8 cellular contexts compared by ENCODE assay signal in the genomic region with DNA sequence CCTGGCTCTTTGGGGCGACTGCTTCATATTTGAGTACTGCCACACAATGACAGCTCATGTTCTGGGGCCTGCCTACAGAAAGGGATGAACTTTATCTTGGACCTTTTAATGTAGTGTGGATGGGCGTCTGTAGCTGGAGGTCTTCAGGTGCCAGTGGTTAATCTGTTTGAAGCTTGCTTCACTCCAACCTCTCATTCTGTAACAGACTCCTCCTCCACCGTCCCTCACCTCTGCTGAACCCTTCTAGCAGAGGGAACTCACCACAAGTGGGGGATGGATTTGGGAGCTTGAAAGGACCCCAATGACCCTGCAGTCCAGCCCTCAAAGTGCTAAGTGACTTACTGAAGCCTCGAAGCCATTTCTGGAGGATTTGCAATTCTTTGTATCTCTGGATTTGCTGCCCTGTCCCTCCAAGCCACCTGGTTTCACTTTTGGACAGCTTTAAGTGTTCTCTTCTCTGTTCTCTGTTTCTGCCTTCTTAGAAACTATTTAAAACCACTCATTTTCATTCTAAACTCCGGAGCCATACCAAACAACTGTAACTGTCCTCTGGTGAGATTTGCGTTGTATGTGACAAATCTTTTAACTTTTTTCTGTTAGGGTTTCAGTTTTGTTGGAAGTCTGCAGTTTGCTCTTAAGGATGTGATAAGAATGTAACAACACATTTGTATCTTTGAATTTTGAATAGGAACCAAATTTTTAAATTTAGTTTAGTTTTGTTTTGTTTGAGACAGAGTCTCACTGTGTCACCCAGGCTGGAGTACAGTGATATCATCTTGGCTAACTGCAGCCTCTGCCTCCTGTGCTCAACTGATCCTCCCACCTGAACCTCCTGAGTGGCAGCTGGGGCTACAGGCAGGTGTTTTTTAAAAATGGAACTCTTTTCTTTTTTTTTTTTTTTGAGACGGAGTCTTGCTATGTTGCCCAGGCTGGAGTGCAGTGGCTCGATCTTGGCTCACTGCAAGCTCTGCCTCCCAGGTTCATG.
DNase-seq lines count a peak whose midpoint lies in the region; ATAC-seq lines count a peak whose summit lies in the region.

No MANE protein-coding gene starts in this region.

- no peak for DNase-seq in activated naive CD4-positive, alpha-beta T cell treated with anti-CD3 and anti-CD28 coated beads, Interleukin-2, amount 50 U/mL, for 16 hours
- DNase-seq in OCI-M1 (lab: John Stamatoyannopoulos, UW), result peak; percentile 57
- DNase-seq in stimulated activated naive B cell treated with anti-CD40 and anti-IgM and Interleukin-4, amounts not matched to agents 10 μg/mL and 1 μg/mL and 100 μg/mL, for 72 hours, result no peak
- DNase-seq in GM19238 (ENCODE audit: insufficient read length, low spot score), result no peak
- DNase-seq in D341Med (ENCODE audit: low spot score), result no peak
- DNase-seq in AML-193 (lab: John Stamatoyannopoulos, UW), result no peak

- peaks cover 4% of the 10 kb centered on the region for H3K36me3 Mint-ChIP-seq in activated naive CD4-positive, alpha-beta T cell treated with anti-CD3 and anti-CD28 coated beads, Interleukin-2, amount 50 U/mL, for 24 hours
- H3K36me3 Mint-ChIP-seq in stimulated activated naive B cell treated with anti-CD40 and anti-IgM and Interleukin-4, amounts not matched to agents 10 μg/mL and 1 μg/mL and 100 μg/mL, for 72 hours, result peaks cover 4 to 5% of the 10 kb centered on the region in 2 donors

- peak overlapping the region; percentile 80 for H3K27ac Mint-ChIP-seq in activated naive CD4-positive, alpha-beta T cell treated with anti-CD3 and anti-CD28 coated beads, Interleukin-2, amount 50 U/mL, for 24 hours
- peak overlapping the region; percentile 9 for H3K27ac Mint-ChIP-seq in stimulated activated naive B cell treated with anti-CD40 and anti-IgM and Interleukin-4, amounts not matched to agents 10 μg/mL and 1 μg/mL and 100 μg/mL, for 72 hours

- H3K4me1 Mint-ChIP-seq in activated naive CD4-positive, alpha-beta T cell treated with anti-CD3 and anti-CD28 coated beads, Interleukin-2, amount 50 U/mL, for 24 hours, result peaks cover 71% of the 10 kb centered on the region
- H3K4me1 Mint-ChIP-seq in stimulated activated naive B cell treated with anti-CD40 and anti-IgM and Interleukin-4, amounts not matched to agents 10 μg/mL and 1 μg/mL and 100 μg/mL, for 72 hours, result peaks cover 11 to 24% of the 10 kb centered on the region in 2 donors

- H3K4me3 Mint-ChIP-seq in activated naive CD4-positive, alpha-beta T cell treated with anti-CD3 and anti-CD28 coated beads, Interleukin-2, amount 50 U/mL, for 24 hours, result peak overlapping the region; percentile 6
- H3K4me3 Mint-ChIP-seq in stimulated activated naive B cell treated with anti-CD40 and anti-IgM and Interleukin-4, amounts not matched to agents 10 μg/mL and 1 μg/mL and 100 μg/mL, for 72 hours, result no peak overlapping the region

- no peaks in the 10 kb centered on the region for H3K27me3 Mint-ChIP-seq in activated naive CD4-positive, alpha-beta T cell treated with anti-CD3 and anti-CD28 coated beads, Interleukin-2, amount 50 U/mL, for 24 hours
- no peaks in the 10 kb centered on the region for H3K27me3 Mint-ChIP-seq in stimulated activated naive B cell treated with anti-CD40 and anti-IgM and Interleukin-4, amounts not matched to agents 10 μg/mL and 1 μg/mL and 100 μg/mL, for 72 hours

- peak; percentile 98 for ATAC-seq in HG02852 (IDR thresholded peaks at IDR 0.05; ENCODE audit: unreplicated experiment)
- no peak for ATAC-seq in stimulated activated naive B cell treated with anti-CD40 and anti-IgM and Interleukin-4, amounts not matched to agents 10 μg/mL and 1 μg/mL and 100 μg/mL, for 72 hours (replicated peaks)

- no peaks in the 10 kb centered on the region for H3K9me3 Mint-ChIP-seq in activated naive CD4-positive, alpha-beta T cell treated with anti-CD3 and anti-CD28 coated beads, Interleukin-2, amount 50 U/mL, for 24 hours
- H3K9me3 Mint-ChIP-seq in stimulated activated naive B cell treated with anti-CD40 and anti-IgM and Interleukin-4, amounts not matched to agents 10 μg/mL and 1 μg/mL and 100 μg/mL, for 72 hours, result no peaks in the 10 kb centered on the region
